26 cellular contexts compared by ENCODE assay signal in genomic region chr4:40617903-40618302, GRCh38. TPM values are rescaled to one million over a fixed set of nuclear protein-coding genes. Genes with fewer than 3 reads are reported as not detected.
A peak's percentile ranks its signal among the peaks of the same experiment; 100 is the strongest.
DNase-seq lines count a peak whose midpoint lies in the region; ATAC-seq, FAIRE-seq and TF ChIP-seq lines count a peak whose summit lies in the region.
"Had no signal": no experiment of that assay in that cellular context is flagged by ENCODE, and none has a peak within 500 bp of the region (broad histone marks: within the 10 kb centered on the region; RNA-seq: fewer than 3 reads in every experiment).

No MANE protein-coding gene starts in this region.

- no peak overlapping the region for H3K27ac Mint-ChIP-seq in MCF 10A (ENCODE audit: low read depth, unreplicated experiment)
- H3K27ac Mint-ChIP-seq in activated CD8-positive, alpha-beta T cell treated with anti-CD3 and anti-CD28 coated beads, Interleukin-2, amount 10 ng/mL, durations not matched to agents 7 days and 5 days, result no peak overlapping the region
- H3K27ac Mint-ChIP-seq: activated naive CD8-positive, alpha-beta T cell treated with anti-CD3 and anti-CD28 coated beads, Interleukin-2, amount 50 U/mL, for 24 hours; CD8-positive, alpha-beta T cell; natural killer cell; stimulated activated naive B cell treated with anti-CD40 and anti-IgM and Interleukin-4, amounts not matched to agents 10 μg/mL and 1 μg/mL and 100 μg/mL, for 72 hours had no signal

- no peak overlapping the region for H2BK120ac ChIP-seq in H1 (replicated peaks; ENCODE audit: low read depth, low read length)

- H2AFZ ChIP-seq in H1 (ENCODE audit: low read length), result no peak overlapping the region

- 0 out of 2 replicates have a peak overlapping the region, but pooled peaks have one; percentile 8 for H2BK5ac ChIP-seq in H1 (ENCODE audit: low read depth, low read length)

- no peak for TF ChIP-seq EP300 in H1 (IDR thresholded peaks at IDR 0.05; ENCODE audit: borderline replicate concordance in 1 of 2, low read depth in 2 of 2, low read length in 2 of 2)

- H4K5ac ChIP-seq in H1 (ENCODE audit: insufficient read length, low read depth, low read length), result no peak overlapping the region

- H3K9me3 Mint-ChIP-seq in MCF 10A (ENCODE audit: unreplicated experiment), result peaks cover 8% of the 10 kb centered on the region
- no peaks in the 10 kb centered on the region for H3K9me3 Mint-ChIP-seq in activated CD8-positive, alpha-beta T cell treated with anti-CD3 and anti-CD28 coated beads, Interleukin-2, amount 10 ng/mL, durations not matched to agents 7 days and 5 days (ENCODE audit: insufficient read depth)
- H3K9me3 Mint-ChIP-seq: activated naive CD8-positive, alpha-beta T cell treated with anti-CD3 and anti-CD28 coated beads, Interleukin-2, amount 50 U/mL, for 24 hours; CD8-positive, alpha-beta T cell had no signal

- POLR2A ChIA-PET in MCF 10A (lab: Yijun Ruan, JAX) (no interaction called here), H1 (lab: Charles Lee; ENCODE audit: partially characterized antibody) (no interaction called here)
- POLR2A ChIA-PET in activated CD8-positive, alpha-beta T cell treated with anti-CD3 and anti-CD28 coated beads, Interleukin-2, amount 10 ng/mL, durations not matched to agents 7 days and 5 days (lab: Charles Lee), result no interaction called here

- H3K27me3 Mint-ChIP-seq in MCF 10A (ENCODE audit: insufficient read depth, unreplicated experiment), result no peaks in the 10 kb centered on the region
- peaks cover 5% of the 10 kb centered on the region for H3K27me3 Mint-ChIP-seq in activated CD8-positive, alpha-beta T cell treated with anti-CD3 and anti-CD28 coated beads, Interleukin-2, amount 10 ng/mL, durations not matched to agents 7 days and 5 days (ENCODE audit: low read depth)
- H3K27me3 Mint-ChIP-seq: stimulated activated naive B cell treated with anti-CD40 and anti-IgM and Interleukin-4, amounts not matched to agents 10 μg/mL and 1 μg/mL and 100 μg/mL, for 72 hours had no signal

- no peak overlapping the region for H3K23ac ChIP-seq in H1 (ENCODE audit: insufficient read length)

- no peak for FAIRE-seq in H1 (lab: Jason Lieb, UNC)
- FAIRE-seq: A549 had no signal

- no peak overlapping the region for H2BK20ac ChIP-seq in H1 (ENCODE audit: low read length)

- 97% methylated on average over 2 of the region's 2 CpGs; no CpG with 5 or more reads in 1 of the 2 experiments for WGBS in H1 (ENCODE audit: extremely low coverage in 1 of 2, insufficient coverage in 1 of 2, insufficient read length in 1 of 2, insufficient replicate concordance in 2 of 2, low coverage in 1 of 2, low lambda C conversion rate in 2 of 2, missing lambda C conversion rate in 1 of 2), 2 experiments

- intact Hi-C loops in MCF 10A (cut with micrococcal nuclease) (no loop called here), breast epithelium (cut with DNase I; ENCODE audit: low total_unique reads) (no loop called here), tibial artery (cut with DNase I; ENCODE audit: low total_unique reads) (no loop called here)

- H3K23me2 ChIP-seq in H1 (ENCODE audit: low read depth, low read length), result no peaks in the 10 kb centered on the region

- no peak overlapping the region for H3K9ac ChIP-seq in H1 (replicated peaks in 1 of 4; ENCODE audit: extremely low read depth in 1 of 4, low read depth in 3 of 4, low read length in 3 of 4)

- H4K8ac ChIP-seq in H1 (ENCODE audit: extremely low read depth, insufficient read depth, low read length), result no peak overlapping the region

- H3K4me1 Mint-ChIP-seq in MCF 10A (ENCODE audit: insufficient read depth, unreplicated experiment), result peaks cover 14% of the 10 kb centered on the region
- peaks cover 36% of the 10 kb centered on the region for H3K4me1 Mint-ChIP-seq in activated CD8-positive, alpha-beta T cell treated with anti-CD3 and anti-CD28 coated beads, Interleukin-2, amount 10 ng/mL, durations not matched to agents 7 days and 5 days (ENCODE audit: low read depth)

- H3K14ac ChIP-seq in H1 (ENCODE audit: insufficient read length), result no peak overlapping the region

- TF ChIP-seq POLR2A in breast epithelium (IDR thresholded peaks at IDR 0.05) (no peak), NB4 (IDR thresholded peaks at IDR 0.05; ENCODE audit: extremely low read depth, insufficient read length) (no peak), H1 (IDR thresholded peaks at IDR 0.05; ENCODE audit: control extremely low read depth in 1 of 2, low read depth in 2 of 2, low read length in 2 of 2) (no peak)

- no TSS peak for BruUV-seq in MCF 10A (replicated peaks; lab: Mats Ljungman, UMichigan)

- H3K18ac ChIP-seq in H1 (ENCODE audit: extremely low read depth, low read length), result no peak overlapping the region

- H2AK5ac ChIP-seq in H1 (ENCODE audit: low read depth, low read length), result no peak overlapping the region

- H3K4me3 Mint-ChIP-seq in MCF 10A (ENCODE audit: unreplicated experiment), result no peak overlapping the region
- H3K4me3 Mint-ChIP-seq in activated CD8-positive, alpha-beta T cell treated with anti-CD3 and anti-CD28 coated beads, Interleukin-2, amount 10 ng/mL, durations not matched to agents 7 days and 5 days, result no peak overlapping the region
- H3K4me3 Mint-ChIP-seq: activated naive CD8-positive, alpha-beta T cell treated with anti-CD3 and anti-CD28 coated beads, Interleukin-2, amount 50 U/mL, for 24 hours; CD8-positive, alpha-beta T cell; natural killer cell; stimulated activated naive B cell treated with anti-CD40 and anti-IgM and Interleukin-4, amounts not matched to agents 10 μg/mL and 1 μg/mL and 100 μg/mL, for 72 hours had no signal

- no peak for ATAC-seq in activated CD8-positive, alpha-beta T cell treated with anti-CD3 and anti-CD28 coated beads, Interleukin-2, amount 10 ng/mL, durations not matched to agents 7 days and 5 days
- ATAC-seq: A549; activated naive CD8-positive, alpha-beta T cell treated with anti-CD3 and anti-CD28 coated beads, Interleukin-2, amount 50 U/mL, for 24 hours; CD8-positive, alpha-beta T cell; left cardiac atrium; mucosa of descending colon; natural killer cell; stimulated activated naive B cell treated with anti-CD40 and anti-IgM and Interleukin-4, amounts not matched to agents 10 μg/mL and 1 μg/mL and 100 μg/mL, for 72 hours had no signal

- no peak overlapping the region for H3K4me3 ChIP-seq in breast epithelium
- no peak overlapping the region for H3K4me3 ChIP-seq in NB4 (ENCODE audit: low read depth, low read length)
- H3K4me3 ChIP-seq in H1 (ENCODE audit: extremely low read depth in 1 of 4, insufficient read depth in 2 of 4, low read depth in 3 of 4, low read length in 4 of 4), result no peak overlapping the region
- no peak overlapping the region for H3K4me3 ChIP-seq in tibial artery
- H3K4me3 ChIP-seq: A549, dorsolateral prefrontal cortex, mucosa of descending colon had no signal

- no peaks in the 10 kb centered on the region for H3K9me3 ChIP-seq in breast epithelium
- H3K9me3 ChIP-seq in H1 (ENCODE audit: insufficient read depth in 2 of 2, low read depth in 1 of 2, low read length in 1 of 2), result no peaks in the 10 kb centered on the region
- H3K9me3 ChIP-seq in tibial artery, result no peaks in the 10 kb centered on the region
- H3K9me3 ChIP-seq: A549, mucosa of descending colon had no signal

- no peak for TF ChIP-seq RAD21 in H1 (IDR thresholded peaks at IDR 0.05 in 1 of 2, conservative IDR thresholded peaks at IDR 0.05 in 1 of 2; ENCODE audit: low read depth in 2 of 2, low read length in 2 of 2)

- H3K27me3 ChIP-seq in breast epithelium (no peaks in the 10 kb centered on the region), H1 (replicated peaks in 1 of 4; ENCODE audit: control insufficient read depth in 3 of 4, extremely low read depth in 1 of 4, insufficient read depth in 3 of 4, low read length in 3 of 4) (no peaks in the 10 kb centered on the region), tibial artery (peaks cover 0 to 6% of the 10 kb centered on the region in 2 donors)

- DNase-seq in MCF 10A (ENCODE audit: unreplicated experiment) (peak; percentile 33), breast epithelium (ENCODE audit: low spot score in 2 of 2) (no peak), NB4 (ENCODE audit: low read depth) (peak; percentile 57), H1 (ENCODE audit: low read depth in 1 of 2, low spot score in 2 of 2) (no peak), tibial artery (no peak)
- DNase-seq in central memory CD4-positive, alpha-beta T cell, result no peak
- DNase-seq in activated CD8-positive, alpha-beta T cell treated with anti-CD3 and anti-CD28 coated beads, Interleukin-2, amount 10 ng/mL, durations not matched to agents 7 days and 5 days, result no peak
- DNase-seq in activated CD8-positive, alpha-beta memory T cell treated with anti-CD3 and anti-CD28 coated beads for 24 hours, result no peak
- DNase-seq: activated CD4-positive, alpha-beta T cell treated with anti-CD3 and anti-CD28 coated beads, Interleukin-2, amount 50 U/mL, for 48 hours; activated CD4-positive, CD25-positive, alpha-beta regulatory T cell treated with anti-CD3 and anti-CD28 coated beads, Interleukin-2, amount 50 U/mL, for 72 hours; activated CD8-positive, alpha-beta memory T cell treated with anti-CD3 and anti-CD28 coated beads, Interleukin-2, amount 50 U/mL, for 4 hours; activated naive CD4-positive, alpha-beta T cell; activated naive CD8-positive, alpha-beta T cell treated with anti-CD3 and anti-CD28 coated beads, Interleukin-2, amount 50 U/mL, for 24 hours; CD8-positive, alpha-beta T cell; dorsolateral prefrontal cortex; hippocampal formation; left cardiac atrium; mucosa of descending colon; natural killer cell; NCI-H146; NCI-H446; NCI-H774; RPMI8226; stimulated activated naive B cell treated with anti-CD40 and anti-IgM and Interleukin-4, amounts not matched to agents 10 μg/mL and 1 μg/mL and 100 μg/mL, for 72 hours had no signal

- H3K4me1 ChIP-seq in breast epithelium (no peaks in the 10 kb centered on the region), H1 (replicated peaks in 1 of 4; ENCODE audit: control insufficient read depth in 3 of 4, insufficient read depth in 4 of 4, low read length in 3 of 4) (peaks cover 3 to 10% (median 7%) of the 10 kb centered on the region in 4 experiments), tibial artery (no peaks in the 10 kb centered on the region)

- H3K36me3 Mint-ChIP-seq in MCF 10A (ENCODE audit: insufficient read depth, unreplicated experiment), result no peaks in the 10 kb centered on the region
- H3K36me3 Mint-ChIP-seq in activated CD8-positive, alpha-beta T cell treated with anti-CD3 and anti-CD28 coated beads, Interleukin-2, amount 10 ng/mL, durations not matched to agents 7 days and 5 days (ENCODE audit: low read depth), result peaks cover 6% of the 10 kb centered on the region
- H3K36me3 Mint-ChIP-seq: CD8-positive, alpha-beta T cell; natural killer cell had no signal

- no peak overlapping the region for H3K4ac ChIP-seq in H1 (replicated peaks; ENCODE audit: insufficient read length, low read depth, low read length)

- H3K36me3 ChIP-seq in breast epithelium (no peaks in the 10 kb centered on the region), H1 (ENCODE audit: control insufficient read depth in 2 of 4, insufficient read depth in 4 of 4, low read length in 3 of 4) (no peaks in the 10 kb centered on the region; a peak in 1 of 8 replicates), tibial artery (no peaks in the 10 kb centered on the region)

- no peak overlapping the region for H2BK15ac ChIP-seq in H1 (ENCODE audit: low read length)

- H3K27ac ChIP-seq in breast epithelium, result peak overlapping the region in 1 of 2 donors; percentile 33
- H3K27ac ChIP-seq in H1 (ENCODE audit: low read depth, low read length), result no peak overlapping the region
- H3K27ac ChIP-seq in tibial artery, result no peak overlapping the region
- H3K27ac ChIP-seq: dorsolateral prefrontal cortex had no signal

- CTCF ChIA-PET in MCF 10A (lab: Yijun Ruan, JAX) (interaction anchor here (0.7 kb wide), 1 partner anchor 129 kb away, joined by 3 read pairs; no protein-coding TSS in a partner anchor), H1 (lab: Charles Lee; ENCODE audit: partially characterized antibody) (no interaction called here)
- CTCF ChIA-PET in activated CD8-positive, alpha-beta T cell treated with anti-CD3 and anti-CD28 coated beads, Interleukin-2, amount 10 ng/mL, durations not matched to agents 7 days and 5 days (lab: Charles Lee), result no interaction called here

- no peak overlapping the region for H3K4me2 ChIP-seq in H1 (ENCODE audit: insufficient read depth in 1 of 2, low read depth in 2 of 2, low read length in 2 of 2)
- H3K4me2 ChIP-seq: A549 had no signal

- peaks cover 6% of the 10 kb centered on the region for H3K79me1 ChIP-seq in H1 (ENCODE audit: low read depth, low read length)

- no peak overlapping the region for H3K56ac ChIP-seq in H1 (replicated peaks; ENCODE audit: insufficient read length, low read depth, low read length)

- H3K79me2 ChIP-seq in H1 (ENCODE audit: control insufficient read depth in 1 of 2, insufficient read depth in 2 of 2, low read length in 2 of 2), result peaks cover 14 to 92% of the 10 kb centered on the region in 2 experiments

- no peak overlapping the region for H2BK12ac ChIP-seq in H1 (ENCODE audit: low read depth, low read length)

- TF ChIP-seq CTCF in MCF 10A (IDR thresholded peaks at IDR 0.05; ENCODE audit: unreplicated experiment) (no peak), breast epithelium (IDR thresholded peaks at IDR 0.05) (no peak), NB4 (IDR thresholded peaks at IDR 0.05; ENCODE audit: low read depth, low read length) (no peak), H1 (IDR thresholded peaks at IDR 0.05; ENCODE audit: control extremely low read depth in 1 of 3, insufficient read depth in 1 of 3, low read depth in 1 of 3, low read length in 3 of 3) (no peak), tibial artery (IDR thresholded peaks at IDR 0.05) (no peak)

- H4K20me1 ChIP-seq in H1 (replicated peaks in 1 of 2; ENCODE audit: control insufficient read depth in 1 of 2, insufficient read depth in 2 of 2, low read length in 2 of 2), result peaks cover 0 to 2% of the 10 kb centered on the region in 2 experiments

- no peak overlapping the region for H4K91ac ChIP-seq in H1 (replicated peaks; ENCODE audit: insufficient read length, low read length)

RNA-seq across cellular contexts. Expression of gene RBM47, which starts 11.8 kb away (rescaled TPM):
- total RNA-seq in MCF 10A (2022) (1.8 and 2.0 TPM in 2 replicates), breast epithelium (100 to 1,000 TPM in 1 of 3 donors, 10 to 100 TPM in 2; 66.6 to 151 (median 89.5) TPM)
- total RNA-seq in H1 (2021; fragmentation: NEBNext Ultra II Directional; extraction: Animal tissue kit (Norgen Biotek cat#: 25700)), result 73.1 and 78.9 TPM in 2 replicates
- 42.8 and 67.6 TPM in 2 replicates for polyA plus RNA-seq in H1 (2011; rRNA removed)
- polyA plus RNA-seq in H1 (2011; cell fraction: cytosol; rRNA removed), result 66.0 TPM
- 101 TPM for polyA plus RNA-seq in H1 (2011; cell fraction: nucleus; rRNA removed)
- polyA plus RNA-seq in H1 (2012, experiment 1 of 2), result 31.2 to 39.0 TPM (median 33.4 TPM) in 4 replicates
- polyA plus RNA-seq in H1 (2012, experiment 2 of 2), result 15.2 TPM
- 49.4 TPM for polyA plus RNA-seq in H1 (2013, experiment 1 of 2)
- polyA plus RNA-seq in H1 (2013, experiment 2 of 2), result 50.7 TPM
- polyA minus RNA-seq in H1 (2011; rRNA and poly(A)+ RNA removed), result 41.2 and 61.3 TPM in 2 replicates
- 53.3 TPM for polyA minus RNA-seq in H1 (2011; cell fraction: cytosol; rRNA and poly(A)+ RNA removed)
- 66.1 TPM for polyA minus RNA-seq in H1 (2011; cell fraction: nucleus; rRNA and poly(A)+ RNA removed)
- total RNA-seq in activated CD8-positive, alpha-beta T cell treated with anti-CD3 and anti-CD28 coated beads, Interleukin-2, amount 10 ng/mL, durations not matched to agents 7 days and 5 days, result under 1 TPM; 0.60 to 0.66 TPM
- total RNA-seq: CD8-positive, alpha-beta T cell; lung microvascular endothelial cell had no signal

Comparison
In these comparisons a context has a peak if more than half of its experiments do, and no peak if none do; other contexts are left out.
1. DNase-seq: peak in MCF 10A (single experiment) and NB4 (single experiment); none in breast epithelium (0 of 2), H1 (0 of 2), central memory CD4-positive, alpha-beta T cell (single experiment), activated CD8-positive, alpha-beta T cell treated with anti-CD3 and anti-CD28 coated beads, Interleukin-2, amount 10 ng/mL, durations not matched to agents 7 days and 5 days (single experiment), tibial artery (0 of 2) and activated CD8-positive, alpha-beta memory T cell treated with anti-CD3 and anti-CD28 coated beads for 24 hours (single experiment).
2. RNA of gene RBM47, which starts 11.8 kb away (total RNA-seq): 66.6 to 151 TPM in breast epithelium and 73.1 to 78.9 TPM in H1; 1.8 to 2.0 TPM in MCF 10A and 0.60 to 0.66 TPM in activated CD8-positive, alpha-beta T cell treated with anti-CD3 and anti-CD28 coated beads, Interleukin-2, amount 10 ng/mL, durations not matched to agents 7 days and 5 days; every median in the first group is over 10 times any median in the second.